ENCODE assay signal across 15 cellular contexts in genomic region chr17:48645639-48646182, GRCh38. TPM values are rescaled to one million over a fixed set of nuclear protein-coding genes. Genes with fewer than 3 reads are reported as not detected.
DNase-seq lines count a peak whose midpoint lies in the region; ATAC-seq and TF ChIP-seq lines count a peak whose summit lies in the region.
"Had no signal": no experiment of that assay in that cellular context is flagged by ENCODE, and none has a peak within 500 bp of the region (broad histone marks: within the 10 kb centered on the region; RNA-seq: fewer than 3 reads in every experiment).

No MANE protein-coding gene starts in this region.

- H3K9ac ChIP-seq in mesendoderm (ENCODE audit: low read length) = peak overlapping the region; percentile 70
- H3K9ac ChIP-seq: BLaER1 treated with 17β-estradiol and CSF1 and Interleukin-3, amounts not matched to agents 10 nM and 100 nM had no signal

- H3K4me3 ChIP-seq in mesendoderm (ENCODE audit: low read length) = peak overlapping the region; percentile 5
- H3K4me3 ChIP-seq: PC-9 had no signal

- H3K4me1 ChIP-seq in mesendoderm (ENCODE audit: control insufficient read depth, low read depth, low read length) = peaks cover 6% of the 10 kb centered on the region

- H3K9me3 Mint-ChIP-seq in stimulated activated naive CD8-positive, alpha-beta T cell treated with anti-CD3 and anti-CD28 coated beads, Interleukin-15, Interleukin-2, amounts not matched to agents 100 ng/mL and 50 ng/mL, for 24 hours = no peaks in the 10 kb centered on the region
- no peaks in the 10 kb centered on the region for H3K9me3 Mint-ChIP-seq in activated CD4-positive, alpha-beta memory T cell treated with anti-CD3 and anti-CD28 coated beads, Interleukin-2, amount 10 ng/mL, durations not matched to agents 7 days and 5 days
- H3K9me3 Mint-ChIP-seq in CD14-positive monocyte = peaks cover 0 to 26% (median 3%) of the 10 kb centered on the region in 7 donors

- H3K56ac ChIP-seq in mesendoderm (ENCODE audit: low read length) = peak overlapping the region; percentile 82

- H3K79me1 ChIP-seq in mesendoderm (ENCODE audit: low read length) = no peaks in the 10 kb centered on the region

- H3K27ac Mint-ChIP-seq in stimulated activated naive CD8-positive, alpha-beta T cell treated with anti-CD3 and anti-CD28 coated beads, Interleukin-15, Interleukin-2, amounts not matched to agents 100 ng/mL and 50 ng/mL, for 24 hours = no peak overlapping the region
- no peak overlapping the region for H3K27ac Mint-ChIP-seq in activated CD4-positive, alpha-beta memory T cell treated with anti-CD3 and anti-CD28 coated beads, Interleukin-2, amount 10 ng/mL, durations not matched to agents 7 days and 5 days
- H3K27ac Mint-ChIP-seq in CD14-positive monocyte = no peak overlapping the region

- no peak for DNase-seq in stimulated activated naive CD8-positive, alpha-beta T cell treated with anti-CD3 and anti-CD28 coated beads, Interleukin-15, Interleukin-2, amounts not matched to agents 100 U/mL and 50 U/mL, for 24 hours
- DNase-seq in activated CD4-positive, alpha-beta memory T cell treated with anti-CD3 and anti-CD28 coated beads, Interleukin-2, amount 10 ng/mL, durations not matched to agents 7 days and 5 days = no peak
- DNase-seq in mesendoderm = no peak
- DNase-seq in SKM-1 (lab: John Stamatoyannopoulos, UW; ENCODE audit: unreplicated experiment) = no peak
- DNase-seq in CD14-positive monocyte (ENCODE audit: low spot score) = no peak
- DNase-seq: activated gamma-delta T cell treated with Interleukin-2 at 50 U/mL for 16 hours, foreskin melanocyte, HCEC 1CT, left ventricle myocardium inferior, PC-9 had no signal

- POLR2A ChIA-PET in activated CD4-positive, alpha-beta memory T cell treated with anti-CD3 and anti-CD28 coated beads, Interleukin-2, amount 10 ng/mL, durations not matched to agents 7 days and 5 days (lab: Charles Lee) = no interaction called here

- peak overlapping the region; percentile 63 for H3K4me2 ChIP-seq in mesendoderm (ENCODE audit: low read length)
- H3K4me2 ChIP-seq: PC-9 had no signal

- CTCF ChIA-PET in activated CD4-positive, alpha-beta memory T cell treated with anti-CD3 and anti-CD28 coated beads, Interleukin-2, amount 10 ng/mL, durations not matched to agents 7 days and 5 days (lab: Charles Lee) = interaction anchor here (1.0 kb wide), 1 partner anchor 9 kb away, joined by 4 read pairs; no protein-coding TSS in a partner anchor

- no peak overlapping the region for H2AK5ac ChIP-seq in mesendoderm (ENCODE audit: low read length)

- no peak overlapping the region for H2BK120ac ChIP-seq in mesendoderm (ENCODE audit: low read depth, low read length)

- peak overlapping the region; percentile 81 for H3K27ac ChIP-seq in mesendoderm (ENCODE audit: low read depth, low read length)
- H3K27ac ChIP-seq: BLaER1 treated with 17β-estradiol and CSF1 and Interleukin-3, amounts not matched to agents 10 nM and 100 nM; left ventricle myocardium inferior; PC-9 had no signal

- H4K8ac ChIP-seq in mesendoderm (ENCODE audit: low read depth, low read length) = peak overlapping the region; percentile 29

- no peak overlapping the region for H3K4ac ChIP-seq in mesendoderm (ENCODE audit: low read depth, low read length)

- no peaks in the 10 kb centered on the region for H3K36me3 Mint-ChIP-seq in stimulated activated naive CD8-positive, alpha-beta T cell treated with anti-CD3 and anti-CD28 coated beads, Interleukin-15, Interleukin-2, amounts not matched to agents 100 ng/mL and 50 ng/mL, for 24 hours (ENCODE audit: low read depth)
- H3K36me3 Mint-ChIP-seq in activated CD4-positive, alpha-beta memory T cell treated with anti-CD3 and anti-CD28 coated beads, Interleukin-2, amount 10 ng/mL, durations not matched to agents 7 days and 5 days (ENCODE audit: low read depth) = no peaks in the 10 kb centered on the region
- peaks cover 0 to 4% of the 10 kb centered on the region in 2 donors for H3K36me3 Mint-ChIP-seq in CD14-positive monocyte

- H2BK15ac ChIP-seq in mesendoderm (replicated peaks; ENCODE audit: low read depth) = no peak overlapping the region

- H3K36me3 ChIP-seq in mesendoderm (ENCODE audit: control insufficient read depth, insufficient read depth, low read length) = no peaks in the 10 kb centered on the region
- H3K36me3 ChIP-seq: BLaER1 treated with 17β-estradiol and CSF1 and Interleukin-3, amounts not matched to agents 10 nM and 100 nM; left ventricle myocardium inferior; tibial nerve had no signal

- H3K79me2 ChIP-seq in mesendoderm (ENCODE audit: control insufficient read depth, insufficient read depth, low read length) = peaks cover 1% of the 10 kb centered on the region

- no peak overlapping the region for H3K23ac ChIP-seq in mesendoderm (ENCODE audit: low read length)

- no peak for TF ChIP-seq CTCF in CD14-positive monocyte (IDR thresholded peaks at IDR 0.05)

- no peak overlapping the region for H3K18ac ChIP-seq in mesendoderm (ENCODE audit: low read length)

- peak overlapping the region; percentile 78 for H3K4me3 Mint-ChIP-seq in stimulated activated naive CD8-positive, alpha-beta T cell treated with anti-CD3 and anti-CD28 coated beads, Interleukin-15, Interleukin-2, amounts not matched to agents 100 ng/mL and 50 ng/mL, for 24 hours
- peak overlapping the region; percentile 76 for H3K4me3 Mint-ChIP-seq in activated CD4-positive, alpha-beta memory T cell treated with anti-CD3 and anti-CD28 coated beads, Interleukin-2, amount 10 ng/mL, durations not matched to agents 7 days and 5 days
- H3K4me3 Mint-ChIP-seq in CD14-positive monocyte = peak overlapping the region in 1 of 2 donors; percentile 81

- ATAC-seq in stimulated activated naive CD8-positive, alpha-beta T cell treated with anti-CD3 and anti-CD28 coated beads, Interleukin-15, Interleukin-2, amounts not matched to agents 100 U/mL and 50 U/mL, for 24 hours = no peak
- ATAC-seq in GM18858 (IDR thresholded peaks at IDR 0.05; ENCODE audit: unreplicated experiment) (no peak), HG03135 (IDR thresholded peaks at IDR 0.05; ENCODE audit: unreplicated experiment) (no peak)

- peaks cover 45% of the 10 kb centered on the region for H3K27me3 ChIP-seq in mesendoderm (ENCODE audit: insufficient read depth, low read length, poor library complexity)

- no peak overlapping the region for H2BK5ac ChIP-seq in mesendoderm (ENCODE audit: low read length)

- H4K5ac ChIP-seq in mesendoderm (ENCODE audit: low read length) = no peak overlapping the region

- peaks cover 21% of the 10 kb centered on the region for H3K4me1 Mint-ChIP-seq in stimulated activated naive CD8-positive, alpha-beta T cell treated with anti-CD3 and anti-CD28 coated beads, Interleukin-15, Interleukin-2, amounts not matched to agents 100 ng/mL and 50 ng/mL, for 24 hours (ENCODE audit: low read depth)
- peaks cover 26% of the 10 kb centered on the region for H3K4me1 Mint-ChIP-seq in activated CD4-positive, alpha-beta memory T cell treated with anti-CD3 and anti-CD28 coated beads, Interleukin-2, amount 10 ng/mL, durations not matched to agents 7 days and 5 days
- peaks cover 17% of the 10 kb centered on the region for H3K4me1 Mint-ChIP-seq in CD14-positive monocyte

- peaks cover 83% of the 10 kb centered on the region for H3K27me3 Mint-ChIP-seq in stimulated activated naive CD8-positive, alpha-beta T cell treated with anti-CD3 and anti-CD28 coated beads, Interleukin-15, Interleukin-2, amounts not matched to agents 100 ng/mL and 50 ng/mL, for 24 hours
- peaks cover 81% of the 10 kb centered on the region for H3K27me3 Mint-ChIP-seq in activated CD4-positive, alpha-beta memory T cell treated with anti-CD3 and anti-CD28 coated beads, Interleukin-2, amount 10 ng/mL, durations not matched to agents 7 days and 5 days
- H3K27me3 Mint-ChIP-seq in CD14-positive monocyte (ENCODE audit: low read depth in 3 of 3) = peaks cover 85 to 97% (median 95%) of the 10 kb centered on the region in 3 donors

- intact Hi-C loops in CD14-positive monocyte (cut with micrococcal nuclease) = no loop called here

- WGBS in mesendoderm (ENCODE audit: extremely low coverage, insufficient coverage, low lambda C conversion rate) = no CpG with 5 or more reads among the region's 14 CpGs

RNA-seq across cellular contexts. Expression of gene HOXB9, which starts 19.6 kb away (rescaled TPM):
- 1 to 10 TPM in 1 of 2 experiments, under 1 TPM in 1; 0.88 to 1.4 TPM for total RNA-seq in activated CD4-positive, alpha-beta memory T cell treated with anti-CD3 and anti-CD28 coated beads, Interleukin-2, amount 10 ng/mL, durations not matched to agents 7 days and 5 days
- polyA plus RNA-seq in mesendoderm (2013, experiment 1 of 2) = 0.17 TPM
- polyA plus RNA-seq in mesendoderm (2013, experiment 2 of 2) = 0.10 TPM
- polyA plus RNA-seq in CD14-positive monocyte = not detected
- total RNA-seq: left ventricle myocardium inferior had no signal

RNA-seq across cellular contexts. Expression of gene HOXB8, which starts 30.6 kb away (rescaled TPM):
- total RNA-seq in activated CD4-positive, alpha-beta memory T cell treated with anti-CD3 and anti-CD28 coated beads, Interleukin-2, amount 10 ng/mL, durations not matched to agents 7 days and 5 days = not detected
- polyA plus RNA-seq in mesendoderm (2013, experiment 1 of 2) = not detected
- not detected for polyA plus RNA-seq in mesendoderm (2013, experiment 2 of 2)
- polyA plus RNA-seq in CD14-positive monocyte = not detected
- total RNA-seq: left ventricle myocardium inferior had no signal

RNA-seq across cellular contexts. Expression of gene HOXB7, which starts 34.9 kb away (rescaled TPM):
- 1 to 10 TPM; 1.6 to 1.7 TPM for total RNA-seq in activated CD4-positive, alpha-beta memory T cell treated with anti-CD3 and anti-CD28 coated beads, Interleukin-2, amount 10 ng/mL, durations not matched to agents 7 days and 5 days
- not detected for polyA plus RNA-seq in mesendoderm (2013, experiment 1 of 2)
- 0.04 TPM for polyA plus RNA-seq in mesendoderm (2013, experiment 2 of 2)
- not detected for polyA plus RNA-seq in CD14-positive monocyte

RNA-seq across cellular contexts. Expression of gene HOXB6, which starts 40.9 kb away (rescaled TPM):
- under 1 TPM; 0.60 to 0.68 TPM for total RNA-seq in activated CD4-positive, alpha-beta memory T cell treated with anti-CD3 and anti-CD28 coated beads, Interleukin-2, amount 10 ng/mL, durations not matched to agents 7 days and 5 days
- polyA plus RNA-seq in mesendoderm (2013, experiment 1 of 2) = not detected
- polyA plus RNA-seq in mesendoderm (2013, experiment 2 of 2) = not detected
- not detected for polyA plus RNA-seq in CD14-positive monocyte

RNA-seq across cellular contexts. Expression of gene HOXB5, which starts 52.1 kb away (rescaled TPM):
- total RNA-seq in activated CD4-positive, alpha-beta memory T cell treated with anti-CD3 and anti-CD28 coated beads, Interleukin-2, amount 10 ng/mL, durations not matched to agents 7 days and 5 days = under 1 TPM in 1 of 2 experiments, not detected in 1; 0.20 TPM
- polyA plus RNA-seq in mesendoderm (2013, experiment 1 of 2) = not detected
- not detected for polyA plus RNA-seq in mesendoderm (2013, experiment 2 of 2)
- not detected for polyA plus RNA-seq in CD14-positive monocyte
- total RNA-seq: left ventricle myocardium inferior had no signal
